Comparison of ENCODE assay signal across 1 cellular context in genomic region chr11:65456418-65456817, GRCh38.
TF ChIP-seq lines count a peak whose summit lies in the region.

No MANE protein-coding gene starts in this region.

TF ChIP-seq in IMR-90, 13 proteins besides CTCF, POLR2A, EP300 and RAD21:
- TF ChIP-seq CEBPB (IDR thresholded peaks at IDR 0.05; ENCODE audit: low read depth, low read length) (no peak), SMC3 (IDR thresholded peaks at IDR 0.05; ENCODE audit: low read depth, low read length) (no peak), ELK1 (IDR thresholded peaks at IDR 0.05; ENCODE audit: borderline replicate concordance, low read depth, low read length) (no peak), RCOR1 (IDR thresholded peaks at IDR 0.05; ENCODE audit: insufficient replicate concordance, low read length) (no peak)
